Comparison of ENCODE assay signal across 22 cellular contexts in genomic region chr16:15986261-15986660, GRCh38.
"Had no signal": no experiment of that assay in that cellular context is flagged by ENCODE, and none has a peak within 500 bp of the region (broad histone marks: within the 10 kb centered on the region; RNA-seq: fewer than 3 reads in every experiment).

No MANE protein-coding gene starts in this region.

- H3K36me3 ChIP-seq: adrenal gland, ovary, transverse colon had no signal

- ATAC-seq: activated CD4-positive, alpha-beta T cell treated with anti-CD3 and anti-CD28 coated beads for 36 hours; heart right ventricle; left lung; natural killer cell; right cardiac atrium had no signal

- H3K4me3 ChIP-seq: adrenal gland, dorsolateral prefrontal cortex, heart right ventricle, left lung, lung, ovary, skin epidermis, transverse colon had no signal

- H3K9me3 ChIP-seq: adrenal gland, ovary had no signal

- H3K27ac Mint-ChIP-seq: activated B cell treated with CpG ODN at 0.5 μM for 24 hours; activated CD4-positive, alpha-beta T cell treated with anti-CD3 and anti-CD28 coated beads for 36 hours; activated naive CD8-positive, alpha-beta T cell; mesothelial cell of epicardium; natural killer cell had no signal

- H3K4me3 Mint-ChIP-seq: activated B cell treated with CpG ODN at 0.5 μM for 24 hours; activated CD4-positive, alpha-beta T cell treated with anti-CD3 and anti-CD28 coated beads for 36 hours; activated naive CD8-positive, alpha-beta T cell; central memory CD8-positive, alpha-beta T cell; mesothelial cell of epicardium; natural killer cell had no signal

- H3K27me3 ChIP-seq: adrenal gland, dorsolateral prefrontal cortex, heart right ventricle, left lung, ovary, transverse colon had no signal

- H3K27ac ChIP-seq: adrenal gland, dorsolateral prefrontal cortex, heart right ventricle, ovary, skin epidermis, transverse colon had no signal

- DNase-seq: activated B cell treated with CpG ODN at 0.5 μM for 24 hours; activated CD4-positive, alpha-beta T cell treated with anti-CD3 and anti-CD28 coated beads for 36 hours; activated CD4-positive, alpha-beta T cell treated with anti-CD3 and anti-CD28 coated beads, Interleukin-2, amount 50 U/mL, for 4 hours; activated CD8-positive, alpha-beta memory T cell treated with anti-CD3 and anti-CD28 coated beads, Interleukin-2, amount 50 U/mL, for 48 hours; activated gamma-delta T cell treated with Interleukin-2 at 50 U/mL for 16 hours; activated T-cell treated with anti-CD3 and anti-CD28 coated beads, Interleukin-2, amount 50 U/mL, for 48 hours; adrenal gland; dorsolateral prefrontal cortex; heart right ventricle; kidney; left lung; natural killer cell; ovary; right cardiac atrium; SK-N-SH; stimulated activated CD4-positive, alpha-beta T cell treated with anti-CD3 and anti-CD28 coated beads, Interleukin-1b, Interleukin-23, amount 100 ng/mL, for 48 hours; transverse colon had no signal

- H3K4me2 ChIP-seq: SK-N-SH had no signal

- H3K27me3 Mint-ChIP-seq: activated B cell treated with CpG ODN at 0.5 μM for 24 hours; activated CD4-positive, alpha-beta T cell treated with anti-CD3 and anti-CD28 coated beads for 36 hours; activated naive CD8-positive, alpha-beta T cell; central memory CD8-positive, alpha-beta T cell had no signal

- H3K9ac ChIP-seq: SK-N-SH had no signal
